8 cellular contexts compared by ENCODE assay signal in genomic region chr10:63866747-63867140, GRCh38.
DNase-seq lines count a peak whose midpoint lies in the region; ATAC-seq, FAIRE-seq and TF ChIP-seq lines count a peak whose summit lies in the region.

No MANE protein-coding gene starts in this region.

- peak; percentile 78 for TF ChIP-seq CTCF in 22Rv1 (IDR thresholded peaks at IDR 0.05)
- TF ChIP-seq CTCF in fibroblast of mammary gland (conservative IDR thresholded peaks at IDR 0.05; ENCODE audit: control insufficient read depth, insufficient read depth, low read depth, low read length) = peak; percentile 28

- H3K27ac ChIP-seq in 22Rv1 = no peak overlapping the region

- peak; percentile 3 for DNase-seq in NCI-H226
- DNase-seq in fibroblast of mammary gland (ENCODE audit: low read depth) = peak; percentile 35
- DNase-seq in urothelium cell line (ENCODE audit: low spot score) = peak; percentile 51
- no peak for DNase-seq in DMS79 (lab: John Stamatoyannopoulos, UW)
- no peak for DNase-seq in cerebellar nuclear complex (lab: John Stamatoyannopoulos, UW)

- no peak overlapping the region for H3K4me3 ChIP-seq in fibroblast of mammary gland (ENCODE audit: control insufficient read depth, low read depth, low read length)

- ATAC-seq in GM18498 (IDR thresholded peaks at IDR 0.05; ENCODE audit: unreplicated experiment) (peak; percentile 76), HG02840 (IDR thresholded peaks at IDR 0.05; ENCODE audit: low FRiP score, unreplicated experiment) (peak; percentile 44)

- no peak for FAIRE-seq in urothelium cell line (lab: Jason Lieb, UNC)

Comparison
In these comparisons a context has a peak if more than half of its experiments do, and no peak if none do; other contexts are left out.
1. DNase-seq: peak in NCI-H226 (single experiment), fibroblast of mammary gland (single experiment) and urothelium cell line (single experiment); none in DMS79 (single experiment) and cerebellar nuclear complex (0 of 2).